Comparison of ENCODE assay signal across 9 cellular contexts in the genomic region with DNA sequence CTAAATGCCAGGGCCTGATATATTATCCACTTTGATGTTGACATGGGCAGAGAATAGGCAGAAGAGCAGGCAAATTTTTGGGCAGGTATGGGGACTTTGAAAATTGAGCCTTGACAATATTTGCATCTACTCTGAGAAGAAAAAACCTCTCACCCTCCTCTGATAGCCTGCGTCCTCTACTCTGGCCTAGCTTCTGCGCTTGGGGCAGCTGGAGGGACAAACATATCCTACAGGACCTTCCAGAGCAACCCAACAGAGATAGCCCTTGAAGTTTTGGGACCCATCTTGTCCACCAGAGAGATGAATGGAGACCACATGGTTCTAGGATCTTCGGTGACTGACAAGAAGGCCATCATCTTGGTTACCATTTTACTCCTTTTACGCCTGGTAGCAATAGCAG. TPM values are rescaled to one million over a fixed set of nuclear protein-coding genes. Genes with fewer than 3 reads are reported as not detected.
"Had no signal": no experiment of that assay in that cellular context is flagged by ENCODE, and none has a peak within 500 bp of the region (broad histone marks: within the 10 kb centered on the region; RNA-seq: fewer than 3 reads in every experiment).

A gene with protein sequence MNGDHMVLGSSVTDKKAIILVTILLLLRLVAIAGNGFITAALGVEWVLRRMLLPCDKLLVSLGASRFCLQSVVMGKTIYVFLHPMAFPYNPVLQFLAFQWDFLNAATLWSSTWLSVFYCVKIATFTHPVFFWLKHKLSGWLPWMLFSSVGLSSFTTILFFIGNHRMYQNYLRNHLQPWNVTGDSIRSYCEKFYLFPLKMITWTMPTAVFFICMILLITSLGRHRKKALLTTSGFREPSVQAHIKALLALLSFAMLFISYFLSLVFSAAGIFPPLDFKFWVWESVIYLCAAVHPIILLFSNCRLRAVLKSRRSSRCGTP (plus strand): TSS at position 301 of the 400 bp plus-strand sequence. CDS start 0 bp downstream, at position 301.

- H3K4me3 ChIP-seq: GM12878 had no signal

- FAIRE-seq: G401.6, GM12878, GM12891, GM12892, GM18507, GM19239 had no signal

- ATAC-seq: GM12878 had no signal

- DNase-seq: GDM1, GF-D8 had no signal

RNA-seq across cellular contexts. Expression of the gene that starts here (rescaled TPM):
- total RNA-seq: G401, GM12878 had no signal
- polyA plus RNA-seq: GM12878 had no signal
